ENCODE assay signal across 24 cellular contexts in the genomic region with DNA sequence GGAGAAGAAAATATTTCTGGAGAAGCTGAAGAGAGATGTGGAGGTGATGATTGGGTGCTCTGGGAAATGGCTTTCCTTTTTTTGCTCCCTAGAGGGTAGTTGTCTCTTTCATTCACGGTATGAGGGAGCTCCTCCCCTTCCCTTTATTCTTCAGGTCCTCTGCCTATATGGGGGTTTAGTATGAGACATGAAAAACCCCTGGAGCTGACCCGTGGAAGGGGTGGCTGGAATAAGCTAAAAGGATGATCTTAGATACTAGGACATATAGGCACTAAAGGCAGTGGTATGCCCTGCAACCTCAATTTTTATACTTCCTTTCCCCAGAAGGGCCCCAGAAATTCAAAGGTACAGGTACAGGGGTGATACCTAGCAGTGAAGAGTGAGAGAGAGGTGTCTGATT. TPM values are rescaled to one million over a fixed set of nuclear protein-coding genes. Genes with fewer than 3 reads are reported as not detected.
DNase-seq lines count a peak whose midpoint lies in the region; ATAC-seq and TF ChIP-seq lines count a peak whose summit lies in the region.
"Had no signal": no experiment of that assay in that cellular context is flagged by ENCODE, and none has a peak within 500 bp of the region (broad histone marks: within the 10 kb centered on the region; RNA-seq: fewer than 3 reads in every experiment).

No MANE protein-coding gene starts in this region.

- no peak for DNase-seq in stimulated activated effector memory CD8-positive, alpha-beta T cell treated with anti-CD3 and anti-CD28 coated beads, Interleukin-12 subunit alpha, Interleukin-12 subunit beta, amount 100 ng/mL, for 72 hours (ENCODE audit: low spot score in 2 of 2)
- DNase-seq in heart left ventricle (no peak), uterus (no peak)
- DNase-seq: 8988T; ACHN; BE2C; C1 segment of cervical spinal cord; CD4-positive, alpha-beta memory T cell; CD4-positive, CD25-positive, alpha-beta regulatory T cell; CD8-positive, alpha-beta memory T cell; COR-L47; DMS 273 treated with DMSO at 0.1 percent for 48 hours; DMS153; DMS53; DMS79; DND-41; EL; GDM1 had no signal

- TF ChIP-seq POLR2A in heart left ventricle (IDR thresholded peaks at IDR 0.05): no peak
- no peak for TF ChIP-seq POLR2A in uterus (IDR thresholded peaks at IDR 0.05)

- no peak overlapping the region for H3K4me3 Mint-ChIP-seq in activated T-helper 17 cell treated with anti-CD3 and anti-CD28 coated beads, Interleukin-2, amount 50 U/mL, for 72 hours
- H3K4me3 Mint-ChIP-seq in stimulated activated effector memory CD8-positive, alpha-beta T cell treated with anti-CD3 and anti-CD28 coated beads, Interleukin-12 subunit alpha, Interleukin-12 subunit beta, amount 100 ng/mL, for 72 hours: no peak overlapping the region
- H3K4me3 Mint-ChIP-seq: CD14-positive monocyte; CD4-positive, alpha-beta memory T cell had no signal

- H3K4me1 ChIP-seq in BLaER1 treated with 17β-estradiol and CSF1 and Interleukin-3, amounts not matched to agents 10 nM and 100 nM: peaks cover 14 to 29% (median 23%) of the 10 kb centered on the region in 10 experiments; a peak in 19 of 20 replicates
- H3K4me1 ChIP-seq in heart left ventricle (peaks cover 0 to 21% (median 13%) of the 10 kb centered on the region in 12 donors), uterus (no peaks in the 10 kb centered on the region)

- H3K27me3 Mint-ChIP-seq in activated T-helper 17 cell treated with anti-CD3 and anti-CD28 coated beads, Interleukin-2, amount 50 U/mL, for 72 hours: no peaks in the 10 kb centered on the region
- H3K27me3 Mint-ChIP-seq: CD4-positive, alpha-beta memory T cell; CD4-positive, CD25-positive, alpha-beta regulatory T cell had no signal

- 54 to 71% (median 65%) methylated on average over 2 of the region's 2 CpGs for WGBS in heart left ventricle, 4 donors

- H3K36me3 Mint-ChIP-seq in activated T-helper 17 cell treated with anti-CD3 and anti-CD28 coated beads, Interleukin-2, amount 50 U/mL, for 72 hours (ENCODE audit: low read depth): peaks cover 73% of the 10 kb centered on the region
- peaks cover 70% of the 10 kb centered on the region for H3K36me3 Mint-ChIP-seq in stimulated activated effector memory CD8-positive, alpha-beta T cell treated with anti-CD3 and anti-CD28 coated beads, Interleukin-12 subunit alpha, Interleukin-12 subunit beta, amount 100 ng/mL, for 72 hours

- H3K27ac Mint-ChIP-seq in activated T-helper 17 cell treated with anti-CD3 and anti-CD28 coated beads, Interleukin-2, amount 50 U/mL, for 72 hours: peak overlapping the region; percentile 26
- H3K27ac Mint-ChIP-seq in stimulated activated effector memory CD8-positive, alpha-beta T cell treated with anti-CD3 and anti-CD28 coated beads, Interleukin-12 subunit alpha, Interleukin-12 subunit beta, amount 100 ng/mL, for 72 hours: peak overlapping the region; percentile 67

- H4K20me1 ChIP-seq in BLaER1 treated with 17β-estradiol and CSF1 and Interleukin-3, amounts not matched to agents 10 nM and 100 nM: no peaks in the 10 kb centered on the region

- ATAC-seq in activated T-helper 17 cell treated with anti-CD3 and anti-CD28 coated beads, Interleukin-2, amount 50 U/mL, for 72 hours (replicated peaks): no peak
- no peak for ATAC-seq in stimulated activated effector memory CD8-positive, alpha-beta T cell treated with anti-CD3 and anti-CD28 coated beads, Interleukin-12 subunit alpha, Interleukin-12 subunit beta, amount 100 ng/mL, for 72 hours
- ATAC-seq in heart left ventricle: no peak
- ATAC-seq in GM21529 (IDR thresholded peaks at IDR 0.05; ENCODE audit: unreplicated experiment): no peak
- ATAC-seq: GM12878 had no signal

- no peak overlapping the region for H3K9ac ChIP-seq in BLaER1 treated with 17β-estradiol and CSF1 and Interleukin-3, amounts not matched to agents 10 nM and 100 nM

- intact Hi-C loops in heart left ventricle (cut with DNase I) (no loop called here), uterus (cut with DNase I; ENCODE audit: low total_unique reads) (no loop called here)

- H3K4me3 ChIP-seq in BLaER1 treated with 17β-estradiol and CSF1 and Interleukin-3, amounts not matched to agents 10 nM and 100 nM: no peak overlapping the region
- H3K4me3 ChIP-seq in heart left ventricle (no peak overlapping the region), uterus (no peak overlapping the region)
- H3K4me3 ChIP-seq: GM12878 had no signal

- H3K36me3 ChIP-seq in BLaER1 treated with 17β-estradiol and CSF1 and Interleukin-3, amounts not matched to agents 10 nM and 100 nM: peaks cover 0 to 48% (median 15%) of the 10 kb centered on the region in 11 experiments; a peak in 8 of 22 replicates
- H3K36me3 ChIP-seq in heart left ventricle (peaks cover 0 to 73% (median 65%) of the 10 kb centered on the region in 9 donors), uterus (no peaks in the 10 kb centered on the region)
- H3K36me3 ChIP-seq: BE2C had no signal

- H3K27me3 ChIP-seq in BLaER1 treated with 17β-estradiol and CSF1 and Interleukin-3, amounts not matched to agents 10 nM and 100 nM: peaks cover 20 to 32% (median 27%) of the 10 kb centered on the region in 11 experiments
- no peaks in the 10 kb centered on the region for H3K27me3 ChIP-seq in heart left ventricle
- H3K27me3 ChIP-seq in uterus: no peaks in the 10 kb centered on the region
- H3K27me3 ChIP-seq: BE2C had no signal

- peaks cover 9% of the 10 kb centered on the region for H3K4me1 Mint-ChIP-seq in activated T-helper 17 cell treated with anti-CD3 and anti-CD28 coated beads, Interleukin-2, amount 50 U/mL, for 72 hours
- H3K4me1 Mint-ChIP-seq in stimulated activated effector memory CD8-positive, alpha-beta T cell treated with anti-CD3 and anti-CD28 coated beads, Interleukin-12 subunit alpha, Interleukin-12 subunit beta, amount 100 ng/mL, for 72 hours: peaks cover 29% of the 10 kb centered on the region

- peak overlapping the region in 8 of 11 experiments; percentile 2 to 40 (median 28); a peak in 6 of 22 replicates for H3K4me2 ChIP-seq in BLaER1 treated with 17β-estradiol and CSF1 and Interleukin-3, amounts not matched to agents 10 nM and 100 nM

- H3K9me3 Mint-ChIP-seq in activated T-helper 17 cell treated with anti-CD3 and anti-CD28 coated beads, Interleukin-2, amount 50 U/mL, for 72 hours: no peaks in the 10 kb centered on the region
- H3K9me3 Mint-ChIP-seq in stimulated activated effector memory CD8-positive, alpha-beta T cell treated with anti-CD3 and anti-CD28 coated beads, Interleukin-12 subunit alpha, Interleukin-12 subunit beta, amount 100 ng/mL, for 72 hours: no peaks in the 10 kb centered on the region
- H3K9me3 Mint-ChIP-seq: CD4-positive, alpha-beta memory T cell; CD4-positive, CD25-positive, alpha-beta regulatory T cell; CD8-positive, alpha-beta memory T cell had no signal

- no peaks in the 10 kb centered on the region for H3K9me3 ChIP-seq in BLaER1 treated with 17β-estradiol and CSF1 and Interleukin-3, amounts not matched to agents 10 nM and 100 nM (replicated peaks in 1 of 11)
- no peaks in the 10 kb centered on the region for H3K9me3 ChIP-seq in heart left ventricle
- H3K9me3 ChIP-seq in uterus: no peaks in the 10 kb centered on the region
- H3K9me3 ChIP-seq: BE2C had no signal

- TF ChIP-seq CTCF in heart left ventricle (IDR thresholded peaks at IDR 0.05): no peak
- TF ChIP-seq CTCF in uterus (IDR thresholded peaks at IDR 0.05): no peak

- no peak overlapping the region for H3K27ac ChIP-seq in BLaER1 treated with 17β-estradiol and CSF1 and Interleukin-3, amounts not matched to agents 10 nM and 100 nM
- H3K27ac ChIP-seq in heart left ventricle (no peak overlapping the region), uterus (no peak overlapping the region)

RNA-seq across cellular contexts. Expression of gene DTX3, which starts 4.2 kb away (rescaled TPM):
- total RNA-seq in activated T-helper 17 cell treated with anti-CD3 and anti-CD28 coated beads, Interleukin-2, amount 50 U/mL, for 72 hours: 10 to 100 TPM; 16.7 to 19.5 TPM
- total RNA-seq in heart left ventricle (10 to 100 TPM; 15.6 to 30.7 (median 22.4) TPM), uterus (10 to 100 TPM; 17.6 to 82.5 (median 40.9) TPM)
- polyA plus RNA-seq in heart left ventricle: 10 to 100 TPM; 16.3 to 28.3 TPM

RNA-seq across cellular contexts. Expression of gene PIP4K2C, which starts 9.4 kb away (rescaled TPM):
- 10 to 100 TPM; 16.0 to 23.0 TPM for total RNA-seq in activated T-helper 17 cell treated with anti-CD3 and anti-CD28 coated beads, Interleukin-2, amount 50 U/mL, for 72 hours
- total RNA-seq in heart left ventricle: 10 to 100 TPM; 12.9 to 31.0 (median 17.0) TPM
- 10 to 100 TPM in 1 of 2 donors, 1 to 10 TPM in 1; 4.6 to 22.6 TPM for polyA plus RNA-seq in heart left ventricle
- total RNA-seq in uterus: 10 to 100 TPM in 3 of 4 donors, 1 to 10 TPM in 1; 2.6 to 29.3 (median 18.8) TPM

RNA-seq across cellular contexts. Expression of gene ARHGEF25, which starts 10.8 kb away (rescaled TPM):
- total RNA-seq in activated T-helper 17 cell treated with anti-CD3 and anti-CD28 coated beads, Interleukin-2, amount 50 U/mL, for 72 hours: 1 to 10 TPM; 1.5 to 1.6 TPM
- total RNA-seq in heart left ventricle (10 to 100 TPM in 4 of 9 donors, 1 to 10 TPM in 5; 5.5 to 11.5 (median 9.5) TPM), uterus (100 to 1,000 TPM in 1 of 4 donors, 10 to 100 TPM in 3; 52.9 to 205 (median 85.6) TPM)
- polyA plus RNA-seq in heart left ventricle: 10 to 100 TPM; 10.2 to 20.3 TPM
- polyA plus RNA-seq: CD14-positive monocyte; CD4-positive, alpha-beta memory T cell; CD4-positive, CD25-positive, alpha-beta regulatory T cell; CD8-positive, alpha-beta memory T cell had no signal

RNA-seq across cellular contexts. Expression of gene B4GALNT1, which starts 32.6 kb away (rescaled TPM):
- total RNA-seq in activated T-helper 17 cell treated with anti-CD3 and anti-CD28 coated beads, Interleukin-2, amount 50 U/mL, for 72 hours: 1 to 10 TPM; 1.5 to 3.7 TPM
- total RNA-seq in heart left ventricle (1 to 10 TPM; 1.9 to 8.8 (median 5.9) TPM), uterus (10 to 100 TPM in 1 of 4 donors, 1 to 10 TPM in 3; 2.9 to 14.1 (median 3.9) TPM)
- polyA plus RNA-seq in heart left ventricle: 1 to 10 TPM; 2.6 to 5.1 TPM
- total RNA-seq: CD4-positive, alpha-beta memory T cell; CD4-positive, CD25-positive, alpha-beta regulatory T cell had no signal
- polyA plus RNA-seq: CD14-positive monocyte; CD4-positive, alpha-beta memory T cell; CD4-positive, CD25-positive, alpha-beta regulatory T cell; CD8-positive, alpha-beta memory T cell had no signal

RNA-seq across cellular contexts. Expression of gene KIF5A, which starts 50.6 kb away (rescaled TPM):
- 1 to 10 TPM; 2.0 to 3.0 TPM for total RNA-seq in activated T-helper 17 cell treated with anti-CD3 and anti-CD28 coated beads, Interleukin-2, amount 50 U/mL, for 72 hours
- total RNA-seq in heart left ventricle: under 1 TPM in 6 of 9 donors, not detected in 3; 0.07 to 0.31 (median 0.17) TPM
- polyA plus RNA-seq in heart left ventricle: under 1 TPM; 0.06 to 0.08 TPM
- total RNA-seq in uterus: 1 to 10 TPM in 3 of 4 donors, under 1 TPM in 1; 0.59 to 5.1 (median 1.9) TPM
- total RNA-seq: G401 had no signal
- polyA plus RNA-seq: CD14-positive monocyte; CD4-positive, alpha-beta memory T cell had no signal

Comparison
In these comparisons a context has a peak if more than half of its experiments do, and no peak if none do; other contexts are left out.
1. RNA of gene ARHGEF25, which starts 10.8 kb away (total RNA-seq): 52.9 to 205 TPM in uterus; 5.5 to 11.5 TPM in heart left ventricle and 1.5 to 1.6 TPM in activated T-helper 17 cell treated with anti-CD3 and anti-CD28 coated beads, Interleukin-2, amount 50 U/mL, for 72 hours; every median in the first group is over 4 times any median in the second.